In genomic region chr13:27132538-27132937, GRCh38 we compare ENCODE assay signal across 11 cellular contexts. TPM values are rescaled to one million over a fixed set of nuclear protein-coding genes. Genes with fewer than 3 reads are reported as not detected.
DNase-seq lines count a peak whose midpoint lies in the region; ATAC-seq, FAIRE-seq and TF ChIP-seq lines count a peak whose summit lies in the region.
"Had no signal": no experiment of that assay in that cellular context is flagged by ENCODE, and none has a peak within 500 bp of the region (broad histone marks: within the 10 kb centered on the region; RNA-seq: fewer than 3 reads in every experiment).

No MANE protein-coding gene starts in this region.

- FAIRE-seq in GM18507 (lab: Jason Lieb, UNC), result peak; percentile 96
- FAIRE-seq in H1 (lab: Jason Lieb, UNC), result no peak
- FAIRE-seq: astrocyte had no signal

- no peak for TF ChIP-seq EP300 in H1 (IDR thresholded peaks at IDR 0.05; ENCODE audit: borderline replicate concordance in 1 of 2, low read depth in 2 of 2, low read length in 2 of 2)

- H4K91ac ChIP-seq in H1 (replicated peaks; ENCODE audit: insufficient read length, low read length), result no peak overlapping the region

- H3K4ac ChIP-seq in H1 (replicated peaks; ENCODE audit: insufficient read length, low read depth, low read length), result no peak overlapping the region

- no peak overlapping the region for H2BK20ac ChIP-seq in H1 (ENCODE audit: low read length)

- H4K20me1 ChIP-seq in H1 (replicated peaks in 1 of 2; ENCODE audit: control insufficient read depth in 1 of 2, insufficient read depth in 2 of 2, low read length in 2 of 2), result no peaks in the 10 kb centered on the region

- 0 out of 2 replicates have a peak overlapping the region, but pooled peaks have one; percentile 49 for H3K27ac ChIP-seq in H1 (ENCODE audit: low read depth, low read length)

- no peaks in the 10 kb centered on the region for H3K9me3 ChIP-seq in H1 (ENCODE audit: insufficient read depth in 2 of 2, low read depth in 1 of 2, low read length in 1 of 2)

- H3K36me3 ChIP-seq in H1 (ENCODE audit: control insufficient read depth in 2 of 4, insufficient read depth in 4 of 4, low read length in 3 of 4), result no peaks in the 10 kb centered on the region; a peak in 1 of 8 replicates

- POLR2A ChIA-PET in H1 (lab: Charles Lee; ENCODE audit: partially characterized antibody), result interaction anchor here (0.9 to 1.8 kb wide), 2 partner anchors 133 to 138 kb away, joined by 3 to 4 read pairs; partner anchors contain the start of gene RASL11A

- no peak overlapping the region for H4K5ac ChIP-seq in H1 (ENCODE audit: insufficient read length, low read depth, low read length)

- H2AK5ac ChIP-seq in H1 (ENCODE audit: low read depth, low read length), result peak overlapping the region; percentile 2; the same call in 1 of the 2 replicates

- no peak for TF ChIP-seq CTCF in H1 (IDR thresholded peaks at IDR 0.05; ENCODE audit: control extremely low read depth in 1 of 3, insufficient read depth in 1 of 3, low read depth in 1 of 3, low read length in 3 of 3)

- ATAC-seq in GM21447 (IDR thresholded peaks at IDR 0.05; ENCODE audit: unreplicated experiment), result peak; percentile 38
- ATAC-seq in HG03432 (IDR thresholded peaks at IDR 0.05; ENCODE audit: unreplicated experiment), result peak; percentile 34

- CTCF ChIA-PET in H1 (lab: Charles Lee; ENCODE audit: partially characterized antibody), result interaction anchor here (0.6 to 2.1 kb wide), 8 partner anchors 9 to 562 kb away, joined by 3 to 6 read pairs (median 4); no protein-coding TSS in a partner anchor

- H3K23ac ChIP-seq in H1 (ENCODE audit: insufficient read length), result no peak overlapping the region

- H3K4me1 ChIP-seq in H1 (replicated peaks in 1 of 4; ENCODE audit: control insufficient read depth in 3 of 4, insufficient read depth in 4 of 4, low read length in 3 of 4), result peaks cover 2 to 9% (median 6%) of the 10 kb centered on the region in 4 experiments; a peak in 6 of 7 replicates

- peaks cover 3% of the 10 kb centered on the region for H3K79me1 ChIP-seq in H1 (ENCODE audit: low read depth, low read length)

- H3K4me2 ChIP-seq in H1 (ENCODE audit: insufficient read depth in 1 of 2, low read depth in 2 of 2, low read length in 2 of 2), result no peak overlapping the region; a peak in 1 of 4 replicates

- no peak overlapping the region for H3K14ac ChIP-seq in H1 (ENCODE audit: insufficient read length)

- H2BK120ac ChIP-seq in H1 (replicated peaks; ENCODE audit: low read depth, low read length), result no peak overlapping the region

- H3K9ac ChIP-seq in H1 (replicated peaks in 1 of 4; ENCODE audit: extremely low read depth in 1 of 4, low read depth in 3 of 4, low read length in 3 of 4), result no peak overlapping the region

- H3K56ac ChIP-seq in H1 (replicated peaks; ENCODE audit: insufficient read length, low read depth, low read length), result no peak overlapping the region

- H2BK5ac ChIP-seq in H1 (ENCODE audit: low read depth, low read length), result 0 out of 2 replicates have a peak overlapping the region, but pooled peaks have one; percentile 35

- H2AFZ ChIP-seq in H1 (ENCODE audit: low read length), result no peak overlapping the region

- no peak overlapping the region for H2BK15ac ChIP-seq in H1 (ENCODE audit: low read length)

- DNase-seq in GM18507 (ENCODE audit: extremely low spot score, insufficient read length, low read depth) (no peak), H1 (ENCODE audit: low read depth in 1 of 2, low spot score in 2 of 2) (no peak), anterior cingulate cortex (lab: John Stamatoyannopoulos, UW) (no peak), NCI-H2107 (lab: John Stamatoyannopoulos, UW) (no peak), NOMO-1 (lab: John Stamatoyannopoulos, UW; ENCODE audit: unreplicated experiment in 2 of 2) (no peak), inferior parietal cortex (ENCODE audit: extremely low spot score) (no peak)
- DNase-seq: NCI-H1436 treated with DMSO at 0.1 percent for 48 hours, nephron progenitor cell had no signal

- peaks cover 16 to 99% of the 10 kb centered on the region in 2 experiments for H3K79me2 ChIP-seq in H1 (ENCODE audit: control insufficient read depth in 1 of 2, insufficient read depth in 2 of 2, low read length in 2 of 2)

- H3K23me2 ChIP-seq in H1 (ENCODE audit: low read depth, low read length), result no peaks in the 10 kb centered on the region

- 0 out of 2 replicates have a peak overlapping the region, but pooled peaks have one; percentile 52 for H2BK12ac ChIP-seq in H1 (ENCODE audit: low read depth, low read length)

- H3K18ac ChIP-seq in H1 (ENCODE audit: extremely low read depth, low read length), result no peak overlapping the region

- no peak overlapping the region for H4K8ac ChIP-seq in H1 (ENCODE audit: extremely low read depth, insufficient read depth, low read length)

- WGBS in H1 (ENCODE audit: extremely low coverage in 1 of 2, insufficient coverage in 1 of 2, insufficient read length in 1 of 2, insufficient replicate concordance in 2 of 2, low coverage in 1 of 2, low lambda C conversion rate in 2 of 2, missing lambda C conversion rate in 1 of 2), 2 experiments, result 90% methylated on average over 5 of the region's 5 CpGs; no CpG with 5 or more reads in 1 of the 2 experiments

- no peaks in the 10 kb centered on the region for H3K27me3 ChIP-seq in H1 (replicated peaks in 1 of 4; ENCODE audit: control insufficient read depth in 3 of 4, extremely low read depth in 1 of 4, insufficient read depth in 3 of 4, low read length in 3 of 4)

- no peak overlapping the region for H3K4me3 ChIP-seq in H1 (ENCODE audit: extremely low read depth in 1 of 4, insufficient read depth in 2 of 4, low read depth in 3 of 4, low read length in 4 of 4)

- TF ChIP-seq RAD21 in H1 (IDR thresholded peaks at IDR 0.05 in 1 of 2, conservative IDR thresholded peaks at IDR 0.05 in 1 of 2; ENCODE audit: low read depth in 2 of 2, low read length in 2 of 2), result no peak

- TF ChIP-seq POLR2A in H1 (IDR thresholded peaks at IDR 0.05; ENCODE audit: control extremely low read depth in 1 of 2, low read depth in 2 of 2, low read length in 2 of 2), result no peak

TF ChIP-seq in H1, 55 proteins besides CTCF, POLR2A, EP300 and RAD21 (continues in another document):
- TF ChIP-seq TAF1 (IDR thresholded peaks at IDR 0.05; ENCODE audit: low read depth, low read length) (no peak), FOSL1 (IDR thresholded peaks at IDR 0.05; ENCODE audit: insufficient read depth, low read depth, low read length) (no peak), CHD2 (IDR thresholded peaks at IDR 0.05; ENCODE audit: low read length) (no peak), JUND (IDR thresholded peaks at IDR 0.05; ENCODE audit: low read length) (no peak)

RNA-seq across cellular contexts. Expression of gene USP12, which starts 39.1 kb away (rescaled TPM):
- 27.6 and 30.0 TPM in 2 replicates for total RNA-seq in H1 (2021; fragmentation: NEBNext Ultra II Directional; extraction: Animal tissue kit (Norgen Biotek cat#: 25700))
- 2.8 and 4.0 TPM in 2 replicates for polyA plus RNA-seq in H1 (2011; rRNA removed)
- 6.8 TPM for polyA plus RNA-seq in H1 (2011; cell fraction: cytosol; rRNA removed)
- 2.8 TPM for polyA plus RNA-seq in H1 (2011; cell fraction: nucleus; rRNA removed)
- polyA plus RNA-seq in H1 (2012, experiment 1 of 2), result 8.6 to 19.1 TPM (median 10.3 TPM) in 4 replicates
- 0.83 TPM for polyA plus RNA-seq in H1 (2012, experiment 2 of 2)
- polyA plus RNA-seq in H1 (2013, experiment 1 of 2), result 19.5 TPM
- polyA plus RNA-seq in H1 (2013, experiment 2 of 2), result 19.4 TPM
- polyA minus RNA-seq in H1 (2011; rRNA and poly(A)+ RNA removed), result 9.0 and 14.8 TPM in 2 replicates
- 8.9 TPM for polyA minus RNA-seq in H1 (2011; cell fraction: cytosol; rRNA and poly(A)+ RNA removed)
- 33.1 TPM for polyA minus RNA-seq in H1 (2011; cell fraction: nucleus; rRNA and poly(A)+ RNA removed)
